21 cellular contexts compared by ENCODE assay signal in the genomic region with DNA sequence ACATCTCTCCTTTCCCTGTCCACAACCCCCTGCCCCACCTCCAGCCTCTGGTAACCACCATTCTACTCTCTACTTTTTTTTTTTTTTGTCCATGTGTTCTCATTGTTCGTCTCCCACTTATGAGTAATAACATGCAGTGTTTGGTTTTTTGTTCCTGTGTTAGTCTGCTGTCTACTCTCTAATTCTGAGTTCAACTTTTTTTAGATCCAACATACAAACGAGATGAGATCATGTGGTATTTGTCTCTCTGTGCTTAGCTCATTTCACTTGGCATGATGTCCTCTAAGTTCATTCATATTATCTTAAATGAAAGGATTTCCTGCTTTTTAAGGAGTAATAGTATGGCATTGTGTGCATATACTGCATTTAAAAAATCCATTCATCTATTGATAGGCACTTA.
"Had no signal": no experiment of that assay in that cellular context is flagged by ENCODE, and none has a peak within 500 bp of the region (broad histone marks: within the 10 kb centered on the region; RNA-seq: fewer than 3 reads in every experiment).

No MANE protein-coding gene starts in this region.

- H3K27ac ChIP-seq: ovary, stomach, suprapubic skin, tibial nerve had no signal

- H3K4me3 ChIP-seq: ovary, stomach, suprapubic skin, tibial nerve had no signal

- ATAC-seq: activated CD4-positive, alpha-beta T cell treated with anti-CD3 and anti-CD28 coated beads for 36 hours; activated CD8-positive, alpha-beta memory T cell treated with anti-CD3 and anti-CD28 coated beads, Interleukin-2, amount 10 ng/mL, durations not matched to agents 7 days and 5 days; activated CD8-positive, alpha-beta T cell treated with anti-CD3 and anti-CD28 coated beads, Interleukin-2, amount 10 ng/mL, durations not matched to agents 7 days and 5 days; activated naive CD4-positive, alpha-beta T cell treated with anti-CD3 and anti-CD28 coated beads, Interleukin-2, amount 50 U/mL, for 72 hours; effector memory CD8-positive, alpha-beta T cell; naive thymus-derived CD4-positive, alpha-beta T cell; stimulated activated naive B cell treated with anti-CD40 and anti-IgM and Interleukin-4, amounts not matched to agents 10 μg/mL and 1 μg/mL and 100 μg/mL, for 72 hours; T-cell had no signal

- H3K36me3 ChIP-seq: ovary, stomach, suprapubic skin, tibial nerve had no signal

- H3K27me3 ChIP-seq: ovary, stomach, suprapubic skin, tibial nerve had no signal

- H3K9me3 ChIP-seq: ovary, stomach, suprapubic skin, tibial nerve had no signal

- H3K4me1 ChIP-seq: stomach, suprapubic skin, tibial nerve had no signal

- DNase-seq: activated B cell treated with CpG ODN at 0.5 μM for 24 hours; activated CD4-positive, alpha-beta T cell treated with anti-CD3 and anti-CD28 coated beads for 36 hours; activated CD8-positive, alpha-beta memory T cell treated with anti-CD3 and anti-CD28 coated beads, Interleukin-2, amount 10 ng/mL, durations not matched to agents 7 days and 5 days; activated CD8-positive, alpha-beta T cell treated with anti-CD3 and anti-CD28 coated beads, Interleukin-2, amount 10 ng/mL, durations not matched to agents 7 days and 5 days; activated T-cell treated with anti-CD3 and anti-CD28 coated beads, Interleukin-2, amount 50 U/mL, for 48 hours; cortex of kidney; effector memory CD8-positive, alpha-beta T cell; foreskin fibroblast; head of caudate nucleus; mammary epithelial cell; naive thymus-derived CD4-positive, alpha-beta T cell; ovary; retina; stimulated activated CD4-positive, alpha-beta T cell treated with anti-CD3 and anti-CD28 coated beads, Interleukin-15, amount 100 ng/mL, for 24 hours; stimulated activated CD4-positive, alpha-beta T cell treated with anti-CD3 and anti-CD28 coated beads, Interleukin-2, amount 100 ng/mL, for 24 hours; stimulated activated naive B cell treated with anti-CD40 and anti-IgM and Interleukin-4, amounts not matched to agents 10 μg/mL and 1 μg/mL and 100 μg/mL, for 72 hours; stomach; T-cell had no signal
